ENCODE assay signal across 11 cellular contexts in the genomic region with DNA sequence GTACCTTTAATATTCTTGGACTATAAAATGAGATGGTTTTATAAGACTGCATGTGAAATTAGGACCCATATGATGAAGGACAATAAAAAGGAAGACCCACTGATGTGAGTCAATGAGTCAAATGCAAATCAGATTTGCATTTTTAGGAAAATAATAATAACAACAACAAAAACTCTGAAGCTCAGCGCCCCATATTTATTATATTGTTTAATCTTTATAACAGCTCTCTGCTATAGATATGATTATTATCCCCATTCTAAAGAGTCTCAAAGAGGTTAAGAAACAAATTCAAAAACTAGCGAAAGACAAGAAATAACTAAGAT. TPM values are rescaled to one million over a fixed set of nuclear protein-coding genes. Genes with fewer than 3 reads are reported as not detected.
A peak's percentile ranks its signal among the peaks of the same experiment; 100 is the strongest.
DNase-seq lines count a peak whose midpoint lies in the region; ATAC-seq and TF ChIP-seq lines count a peak whose summit lies in the region.
"Had no signal": no experiment of that assay in that cellular context is flagged by ENCODE, and none has a peak within 500 bp of the region (broad histone marks: within the 10 kb centered on the region; RNA-seq: fewer than 3 reads in every experiment).

No MANE protein-coding gene starts in this region.

- no peaks in the 10 kb centered on the region for H3K9me2 ChIP-seq in GM23248 (ENCODE audit: insufficient read depth)

- H3K9me3 Mint-ChIP-seq in CD4-positive, alpha-beta T cell, result no peaks in the 10 kb centered on the region
- H3K9me3 Mint-ChIP-seq in activated CD8-positive, alpha-beta T cell treated with anti-CD3 and anti-CD28 coated beads for 36 hours, result peaks cover 13% of the 10 kb centered on the region
- no peaks in the 10 kb centered on the region for H3K9me3 Mint-ChIP-seq in natural killer cell

- no peak for DNase-seq in CD4-positive, alpha-beta T cell
- DNase-seq in GM23248 (no peak), natural killer cell (no peak), pons (ENCODE audit: low spot score) (no peak), cerebellar nuclear complex (lab: John Stamatoyannopoulos, UW) (no peak), NOMO-1 treated with DMSO at 0.1 percent for 48 hours (lab: John Stamatoyannopoulos, UW; ENCODE audit: unreplicated experiment) (no peak)
- DNase-seq in activated CD8-positive, alpha-beta T cell treated with anti-CD3 and anti-CD28 coated beads for 36 hours, result no peak

- in situ Hi-C loops in GM23248 (cut with MboI), result no loop called here

- CTCF ChIA-PET in CD4-positive, alpha-beta T cell (lab: Charles Lee), result interaction anchor here (0.5 to 2.7 kb wide), 45 partner anchors 9 to 247 kb away, joined by 3 to 78 read pairs (median 4); partner anchors contain the start of genes F5, SELP and SLC19A2
- CTCF ChIA-PET in activated CD8-positive, alpha-beta T cell treated with anti-CD3 and anti-CD28 coated beads for 36 hours (lab: Charles Lee), result interaction anchor here (0.8 to 5.1 kb wide), 57 partner anchors 9 to 352 kb away, joined by 3 to 183 read pairs (median 5); partner anchors contain the start of genes F5, METTL18 and SELE

- no peak overlapping the region for H3K9ac ChIP-seq in GM23248

- 69 to 77% methylated on average over 2 of the region's 2 CpGs for WGBS in GM23248 (ENCODE audit: low coverage in 1 of 2, low lambda C conversion rate in 2 of 2, missing lambda C conversion rate in 2 of 2), 2 experiments

- H2AFZ ChIP-seq in GM23248, result no peak overlapping the region

- ATAC-seq in CD4-positive, alpha-beta T cell (ENCODE audit: poor library complexity), result no peak
- ATAC-seq in activated CD8-positive, alpha-beta T cell treated with anti-CD3 and anti-CD28 coated beads for 36 hours, result no peak
- ATAC-seq in natural killer cell, result no peak

- POLR2A ChIA-PET in CD4-positive, alpha-beta T cell (lab: Charles Lee), result interaction anchor here (0.7 to 9.5 kb wide), 13 partner anchors 16 to 249 kb away, joined by 3 to 102 read pairs (median 5); partner anchors contain the start of genes F5 and METTL18
- POLR2A ChIA-PET in activated CD8-positive, alpha-beta T cell treated with anti-CD3 and anti-CD28 coated beads for 36 hours (lab: Charles Lee), result interaction anchor here (0.7 to 1.3 kb wide), 6 partner anchors 13 to 153 kb away, joined by 3 to 4 read pairs (median 3); no protein-coding TSS in a partner anchor

- H4K20me1 ChIP-seq in GM23248 (ENCODE audit: insufficient read depth), result no peaks in the 10 kb centered on the region

- no peak for TF ChIP-seq CTCF in CD4-positive, alpha-beta T cell (IDR thresholded peaks at IDR 0.05)
- TF ChIP-seq CTCF in activated CD8-positive, alpha-beta T cell treated with anti-CD3 and anti-CD28 coated beads for 36 hours (IDR thresholded peaks at IDR 0.05), result no peak
- TF ChIP-seq CTCF in natural killer cell (IDR thresholded peaks at IDR 0.05), result peak; percentile 26

- H3K4me3 Mint-ChIP-seq in CD4-positive, alpha-beta T cell, result peak overlapping the region; percentile 32
- H3K4me3 Mint-ChIP-seq in activated CD8-positive, alpha-beta T cell treated with anti-CD3 and anti-CD28 coated beads for 36 hours, result peak overlapping the region; percentile 79
- peak overlapping the region; percentile 77 for H3K4me3 Mint-ChIP-seq in natural killer cell

- no peaks in the 10 kb centered on the region for H3K9me3 ChIP-seq in CD4-positive, alpha-beta T cell (ENCODE audit: control insufficient read depth, low read length)
- H3K9me3 ChIP-seq in GM23248 (ENCODE audit: low read depth), result no peaks in the 10 kb centered on the region
- H3K9me3 ChIP-seq: vagina had no signal

- H3K36me3 Mint-ChIP-seq in CD4-positive, alpha-beta T cell (ENCODE audit: low read depth), result peaks cover 39% of the 10 kb centered on the region
- H3K36me3 Mint-ChIP-seq in activated CD8-positive, alpha-beta T cell treated with anti-CD3 and anti-CD28 coated beads for 36 hours (ENCODE audit: low read depth), result peaks cover 18% of the 10 kb centered on the region
- H3K36me3 Mint-ChIP-seq in natural killer cell, result peaks cover 9% of the 10 kb centered on the region
- H3K36me3 Mint-ChIP-seq: stimulated activated naive B cell treated with anti-CD40 and anti-IgM and Interleukin-4, amounts not matched to agents 10 μg/mL and 1 μg/mL and 100 μg/mL, for 72 hours had no signal

- H3K27me3 Mint-ChIP-seq in CD4-positive, alpha-beta T cell, result no peaks in the 10 kb centered on the region
- no peaks in the 10 kb centered on the region for H3K27me3 Mint-ChIP-seq in activated CD8-positive, alpha-beta T cell treated with anti-CD3 and anti-CD28 coated beads for 36 hours
- peaks cover 8 to 18% of the 10 kb centered on the region in 2 donors for H3K27me3 Mint-ChIP-seq in natural killer cell (ENCODE audit: low read depth in 2 of 2)
- H3K27me3 Mint-ChIP-seq: stimulated activated naive B cell treated with anti-CD40 and anti-IgM and Interleukin-4, amounts not matched to agents 10 μg/mL and 1 μg/mL and 100 μg/mL, for 72 hours had no signal

- no peaks in the 10 kb centered on the region for H3K79me2 ChIP-seq in GM23248 (ENCODE audit: insufficient read depth)

- H3K27ac Mint-ChIP-seq in CD4-positive, alpha-beta T cell, result no peak overlapping the region
- H3K27ac Mint-ChIP-seq in activated CD8-positive, alpha-beta T cell treated with anti-CD3 and anti-CD28 coated beads for 36 hours, result peak overlapping the region; percentile 86
- H3K27ac Mint-ChIP-seq in natural killer cell, result peak overlapping the region; percentile 27 to 63

- H3K36me3 ChIP-seq in GM23248 (ENCODE audit: low read depth), result no peaks in the 10 kb centered on the region
- H3K36me3 ChIP-seq: adrenal gland, vagina had no signal

- H3K4me1 Mint-ChIP-seq in CD4-positive, alpha-beta T cell (ENCODE audit: low read depth), result peaks cover 17% of the 10 kb centered on the region
- H3K4me1 Mint-ChIP-seq in activated CD8-positive, alpha-beta T cell treated with anti-CD3 and anti-CD28 coated beads for 36 hours (ENCODE audit: low read depth), result peaks cover 13% of the 10 kb centered on the region
- peaks cover 28 to 32% of the 10 kb centered on the region in 2 donors for H3K4me1 Mint-ChIP-seq in natural killer cell

- no peak overlapping the region for H3K27ac ChIP-seq in CD4-positive, alpha-beta T cell (ENCODE audit: low read depth, low read length)
- H3K27ac ChIP-seq in GM23248, result no peak overlapping the region
- H3K27ac ChIP-seq: adrenal gland, vagina had no signal

- no peaks in the 10 kb centered on the region for H3K27me3 ChIP-seq in CD4-positive, alpha-beta T cell (ENCODE audit: control insufficient read depth, insufficient read depth, low read length)
- H3K27me3 ChIP-seq in GM23248 (replicated peaks; ENCODE audit: insufficient read depth), result peaks cover 11% of the 10 kb centered on the region
- H3K27me3 ChIP-seq: adrenal gland, vagina had no signal

- peak overlapping the region; percentile 79 for H3K4me2 ChIP-seq in GM23248 (ENCODE audit: unreplicated experiment)

- H3K4me3 ChIP-seq in GM23248, result no peak overlapping the region
- H3K4me3 ChIP-seq: vagina had no signal

- H3K4me1 ChIP-seq in GM23248 (ENCODE audit: insufficient read depth), result no peaks in the 10 kb centered on the region
- H3K4me1 ChIP-seq: adrenal gland had no signal

- intact Hi-C loops in CD4-positive, alpha-beta T cell (cut with DNase I, micrococcal nuclease), result loop anchor here (1.0 to 10.0 kb wide), 9 partner anchors 80 to 247 kb away; partner anchors contain the start of genes F5 (in 2 of the 2), METTL18 (in 1 of the 2) and SLC19A2 (in 1 of the 2)
- intact Hi-C loops in activated CD8-positive, alpha-beta T cell treated with anti-CD3 and anti-CD28 coated beads for 36 hours (cut with micrococcal nuclease), result loop anchor here (5.0 kb wide), 3 partner anchors 125 to 225 kb away; partner anchors contain the start of genes F5 and SLC19A2
- intact Hi-C loops in natural killer cell (cut with micrococcal nuclease), result loop anchor here (1.0 to 10.0 kb wide), 4 partner anchors 103 to 162 kb away; partner anchors contain the start of gene F5

- no peaks in the 10 kb centered on the region for H3F3A ChIP-seq in GM23248 (ENCODE audit: insufficient read depth)

RNA-seq across cellular contexts. Expression of gene SELL, which starts 0.8 kb away (rescaled TPM):
- 100 to 1,000 TPM; 204 to 216 TPM for total RNA-seq in CD4-positive, alpha-beta T cell
- not detected in 2 replicates for total RNA-seq in GM23248 (2014; rRNA removed; shearing (Covaris generic))
- not detected in 2 replicates for polyA plus RNA-seq in GM23248 (2016; fragmentation: Nextera tagmentation; extraction: Ambion mirVana)
- total RNA-seq in activated CD8-positive, alpha-beta T cell treated with anti-CD3 and anti-CD28 coated beads for 36 hours, result 100 to 1,000 TPM; 105 to 110 TPM
- total RNA-seq in natural killer cell, result 100 to 1,000 TPM; 149 to 190 (median 165) TPM
- total RNA-seq: vagina had no signal

RNA-seq across cellular contexts. Expression of gene SELE, which starts 21.6 kb away (rescaled TPM):
- total RNA-seq in CD4-positive, alpha-beta T cell, result not detected
- not detected in 2 replicates for total RNA-seq in GM23248 (2014; rRNA removed; shearing (Covaris generic))
- polyA plus RNA-seq in GM23248 (2016; fragmentation: Nextera tagmentation; extraction: Ambion mirVana), result not detected in 2 replicates
- not detected for total RNA-seq in activated CD8-positive, alpha-beta T cell treated with anti-CD3 and anti-CD28 coated beads for 36 hours
- not detected for total RNA-seq in natural killer cell
- total RNA-seq: T-helper 2 cell treated with Interferon-gamma antibody and Interleukin-4, amounts not matched to agents 100 ng/mL and 5 ng/mL, for 36 hours had no signal

Comparison
In these comparisons a context has a peak if more than half of its experiments do, and no peak if none do; other contexts are left out.
1. RNA of gene SELL, which starts 0.8 kb away (total RNA-seq): 204 to 216 TPM in CD4-positive, alpha-beta T cell, 149 to 190 TPM in natural killer cell and 105 to 110 TPM in activated CD8-positive, alpha-beta T cell treated with anti-CD3 and anti-CD28 coated beads for 36 hours; not detected in GM23248; every median in the first group is over 100 times any median in the second.
2. Peak in every context shown above with its lines, with median percentiles within 50 percentile points of each other: H3K4me3 Mint-ChIP-seq.